In genomic region chr9:16825971-16826370, GRCh38 we compare ENCODE assay signal across 14 cellular contexts. TPM values are rescaled to one million over a fixed set of nuclear protein-coding genes. Genes with fewer than 3 reads are reported as not detected.
DNase-seq lines count a peak whose midpoint lies in the region; ATAC-seq and TF ChIP-seq lines count a peak whose summit lies in the region.
"Had no signal": no experiment of that assay in that cellular context is flagged by ENCODE, and none has a peak within 500 bp of the region (broad histone marks: within the 10 kb centered on the region; RNA-seq: fewer than 3 reads in every experiment).

No MANE protein-coding gene starts in this region.

- no peak for ATAC-seq in natural killer cell
- no peak for ATAC-seq in natural killer cell treated with Interleukin-12 subunit alpha and Interleukin-12 subunit beta and Interleukin-15 and Interleukin-18, amount 100 ng/mL, for 72 hours
- ATAC-seq: left lobe of liver, psoas muscle had no signal

- H3K4me3 ChIP-seq in astrocyte of the spinal cord (ENCODE audit: low read depth, low read length), result no peak overlapping the region
- H3K4me3 ChIP-seq: psoas muscle, tibial artery had no signal

- peaks cover 39 to 50% of the 10 kb centered on the region in 2 donors for H3K4me1 Mint-ChIP-seq in natural killer cell
- H3K4me1 Mint-ChIP-seq in natural killer cell treated with Interleukin-12 subunit alpha and Interleukin-12 subunit beta and Interleukin-15 and Interleukin-18, amount 100 ng/mL, for 72 hours (ENCODE audit: low read depth in 2 of 2), result peaks cover 4 to 20% of the 10 kb centered on the region in 2 donors

- H3K4me3 Mint-ChIP-seq in natural killer cell, result no peak overlapping the region
- H3K4me3 Mint-ChIP-seq in natural killer cell treated with Interleukin-12 subunit alpha and Interleukin-12 subunit beta and Interleukin-15 and Interleukin-18, amount 100 ng/mL, for 72 hours, result no peak overlapping the region

- DNase-seq in natural killer cell (no peak), astrocyte of the spinal cord (ENCODE audit: low read depth, low spot score) (peak; percentile 69), kidney tubule cell (ENCODE audit: low spot score) (peak; percentile 23), SW 1271 (lab: John Stamatoyannopoulos, UW) (no peak), C1 segment of cervical spinal cord (lab: John Stamatoyannopoulos, UW) (no peak), putamen (ENCODE audit: low spot score) (no peak)
- no peak for DNase-seq in natural killer cell treated with Interleukin-12 subunit alpha and Interleukin-12 subunit beta and Interleukin-15 and Interleukin-18, amount 100 ng/mL, for 72 hours (ENCODE audit: low spot score)
- no peak for DNase-seq in activated CD4-positive, alpha-beta T cell treated with anti-CD3 and anti-CD28 coated beads for 1 hour
- DNase-seq: 8988T, NCI-H1048, NCI-H748 treated with DMSO at 0.1 percent for 48 hours, psoas muscle, tibial artery had no signal

- H3K36me3 Mint-ChIP-seq in natural killer cell, result no peaks in the 10 kb centered on the region
- no peaks in the 10 kb centered on the region for H3K36me3 Mint-ChIP-seq in natural killer cell treated with Interleukin-12 subunit alpha and Interleukin-12 subunit beta and Interleukin-15 and Interleukin-18, amount 100 ng/mL, for 72 hours

- in situ Hi-C loops in astrocyte of the spinal cord (cut with HindIII; ENCODE audit: low sequenced_read_pairs), result no loop called here

- TF ChIP-seq CTCF in natural killer cell (IDR thresholded peaks at IDR 0.05), result no peak
- TF ChIP-seq CTCF in astrocyte of the spinal cord (IDR thresholded peaks at IDR 0.05; ENCODE audit: low read depth, low read length), result no peak

- H3K9me3 Mint-ChIP-seq in natural killer cell, result no peaks in the 10 kb centered on the region
- no peaks in the 10 kb centered on the region for H3K9me3 Mint-ChIP-seq in natural killer cell treated with Interleukin-12 subunit alpha and Interleukin-12 subunit beta and Interleukin-15 and Interleukin-18, amount 100 ng/mL, for 72 hours

- H3K27me3 Mint-ChIP-seq in natural killer cell (ENCODE audit: low read depth in 2 of 2), result no peaks in the 10 kb centered on the region
- no peaks in the 10 kb centered on the region for H3K27me3 Mint-ChIP-seq in natural killer cell treated with Interleukin-12 subunit alpha and Interleukin-12 subunit beta and Interleukin-15 and Interleukin-18, amount 100 ng/mL, for 72 hours

- intact Hi-C loops in natural killer cell (cut with micrococcal nuclease), result no loop called here

- H3K27ac Mint-ChIP-seq in natural killer cell, result peak overlapping the region; percentile 73 to 80
- H3K27ac Mint-ChIP-seq in natural killer cell treated with Interleukin-12 subunit alpha and Interleukin-12 subunit beta and Interleukin-15 and Interleukin-18, amount 100 ng/mL, for 72 hours, result peak overlapping the region in 1 of 2 donors; percentile 73

RNA-seq across cellular contexts. Expression of gene BNC2, which starts 44.5 kb away (rescaled TPM):
- 10 to 100 TPM; 36.9 to 84.2 (median 66.5) TPM for total RNA-seq in natural killer cell
- total RNA-seq in natural killer cell treated with Interleukin-12 subunit alpha and Interleukin-12 subunit beta and Interleukin-15 and Interleukin-18, amount 100 ng/mL, for 72 hours, result 1 to 10 TPM; 1.0 to 5.5 TPM

Comparison
In these comparisons a context has a peak if more than half of its experiments do, and no peak if none do; other contexts are left out.
1. RNA of gene BNC2, which starts 44.5 kb away (total RNA-seq): 36.9 to 84.2 TPM in natural killer cell; 1.0 to 5.5 TPM in natural killer cell treated with Interleukin-12 subunit alpha and Interleukin-12 subunit beta and Interleukin-15 and Interleukin-18, amount 100 ng/mL, for 72 hours; every median in the first group is over 4 times any median in the second.
2. DNase-seq: peak in astrocyte of the spinal cord (single experiment) and kidney tubule cell (single experiment); none in natural killer cell (single experiment), natural killer cell treated with Interleukin-12 subunit alpha and Interleukin-12 subunit beta and Interleukin-15 and Interleukin-18, amount 100 ng/mL, for 72 hours (single experiment), activated CD4-positive, alpha-beta T cell treated with anti-CD3 and anti-CD28 coated beads for 1 hour (single experiment), SW 1271 (0 of 2), C1 segment of cervical spinal cord (0 of 14) and putamen (single experiment).